27 cellular contexts compared by ENCODE assay signal in genomic region chr14:35242599-35243311, GRCh38. TPM values are rescaled to one million over a fixed set of nuclear protein-coding genes. Genes with fewer than 3 reads are reported as not detected.
DNase-seq lines count a peak whose midpoint lies in the region; FAIRE-seq and TF ChIP-seq lines count a peak whose summit lies in the region.
"Had no signal": no experiment of that assay in that cellular context is flagged by ENCODE, and none has a peak within 500 bp of the region (broad histone marks: within the 10 kb centered on the region; RNA-seq: fewer than 3 reads in every experiment).

No MANE protein-coding gene starts in this region.

- H3K4me3 Mint-ChIP-seq in nephron = no peak overlapping the region

- DNase-seq in NCI-H2029 treated with DMSO at 0.1 percent for 48 hours (lab: John Stamatoyannopoulos, UW) (peak; percentile 72), NCI-H2029 (lab: John Stamatoyannopoulos, UW) (no peak), GM12891 (ENCODE audit: insufficient read length, low spot score) (no peak), foreskin melanocyte (peak; percentile 30), glomerular visceral epithelial cell (ENCODE audit: extremely low spot score) (no peak), cerebellar cortex (ENCODE audit: low spot score) (no peak), nucleus accumbens (lab: John Stamatoyannopoulos, UW) (no peak)
- DNase-seq: ACHN, BE2C, Calu3, DMS79 treated with DMSO at 0.1 percent for 48 hours, GF-D8, GOT3, Kasumi-1, NCI-H1092 treated with DMSO at 0.1 percent for 48 hours, NCI-H1436, NCI-H187 treated with DMSO at 0.1 percent for 48 hours, NCI-H2227 treated with DMSO at 0.1 percent for 48 hours, NCI-H526 treated with DMSO at 0.1 percent for 48 hours, SIG-M5, SK-N-SH had no signal

- H3K4me1 Mint-ChIP-seq in nephron = peaks cover 29% of the 10 kb centered on the region

- peak; percentile 9 for FAIRE-seq in GM12891 (lab: Jason Lieb, UNC)
- FAIRE-seq: GM12892, GM19239, HTR-8/SVneo, K562, RCC 7860 had no signal

- peak overlapping the region in 2 of 3 experiments; percentile 42 to 64 for H3K27ac Mint-ChIP-seq in nephron

- no peak for TF ChIP-seq CTCF in nephron (IDR thresholded peaks at IDR 0.05; ENCODE audit: unreplicated experiment in 3 of 3)

- no peaks in the 10 kb centered on the region for H3K36me3 Mint-ChIP-seq in nephron (ENCODE audit: low read depth)

- H3K27me3 Mint-ChIP-seq in nephron (ENCODE audit: low read depth) = no peaks in the 10 kb centered on the region

- TF ChIP-seq POLR2A in GM12891 (IDR thresholded peaks at IDR 0.05; ENCODE audit: low read depth, low read length) = no peak

- no peaks in the 10 kb centered on the region for H3K9me3 Mint-ChIP-seq in nephron

TF ChIP-seq in GM12891, 5 proteins besides CTCF, POLR2A, EP300 and RAD21:
- TF ChIP-seq POLR2AphosphoS5 (IDR thresholded peaks at IDR 0.05; ENCODE audit: low read depth, low read length) (no peak), TAF1 (IDR thresholded peaks at IDR 0.05; ENCODE audit: low read depth, low read length) (no peak)
TF ChIP-seq in GM12891: peak in this region for 0.

RNA-seq across cellular contexts. Expression of gene PSMA6, which starts 49.4 kb away (rescaled TPM):
- polyA plus RNA-seq in GM12891 (2012; ENCODE audit: low read depth, missing spikeins) = 354 TPM

Comparison
In these comparisons a context has a peak if more than half of its experiments do, and no peak if none do; other contexts are left out.
1. DNase-seq: peak in NCI-H2029 treated with DMSO at 0.1 percent for 48 hours (single experiment) and foreskin melanocyte (single experiment); none in NCI-H2029 (single experiment), GM12891 (single experiment), glomerular visceral epithelial cell (single experiment), cerebellar cortex (single experiment) and nucleus accumbens (0 of 56).